In genomic region chr18:39209173-39209572, GRCh38 we compare ENCODE assay signal across 10 cellular contexts.
"Had no signal": no experiment of that assay in that cellular context is flagged by ENCODE, and none has a peak within 500 bp of the region (broad histone marks: within the 10 kb centered on the region; RNA-seq: fewer than 3 reads in every experiment).

No MANE protein-coding gene starts in this region.

- H3K4me1 Mint-ChIP-seq: GM23338 had no signal

- H3K9me3 ChIP-seq: HAP-1 had no signal

- H3K4me1 ChIP-seq: HAP-1 had no signal

- H3K36me3 ChIP-seq: HAP-1 had no signal

- H2AFZ ChIP-seq: GM23248, GM23338 had no signal

- H3K4me3 ChIP-seq: GM23248, GM23338, HAP-1 had no signal

- H3K4me2 ChIP-seq: GM23338 had no signal

- DNase-seq: GM23248, GOT3, H7, H9, HCEC 1CT, HFFc6 had no signal

- FAIRE-seq: H54 had no signal

- ATAC-seq: GM23338, HCT116 had no signal

- H3K27ac Mint-ChIP-seq: GM23338, H9, HFFc6 had no signal

- H3K9ac ChIP-seq: GM23248 had no signal

- H3K27ac ChIP-seq: GM23248 had no signal

- H3K4me3 Mint-ChIP-seq: GM23338, H9, HFFc6 had no signal
